ENCODE assay signal across 16 cellular contexts in genomic region chr21:41945982-41946381, GRCh38. TPM values are rescaled to one million over a fixed set of nuclear protein-coding genes. Genes with fewer than 3 reads are reported as not detected.
A peak's percentile ranks its signal among the peaks of the same experiment; 100 is the strongest.
DNase-seq lines count a peak whose midpoint lies in the region; ATAC-seq and TF ChIP-seq lines count a peak whose summit lies in the region.
"Had no signal": no experiment of that assay in that cellular context is flagged by ENCODE, and none has a peak within 500 bp of the region (broad histone marks: within the 10 kb centered on the region; RNA-seq: fewer than 3 reads in every experiment).

No MANE protein-coding gene starts in this region.

- H3K27me3 ChIP-seq in H7 (ENCODE audit: control insufficient read depth, insufficient read depth, low read length) (no peaks in the 10 kb centered on the region), adrenal gland (no peaks in the 10 kb centered on the region)

- intact Hi-C loops in adrenal gland (cut with DNase I) = no loop called here
- intact Hi-C loops in natural killer cell (cut with micrococcal nuclease) = no loop called here

- peaks cover 57 to 72% of the 10 kb centered on the region in 2 donors for H3K4me1 ChIP-seq in adrenal gland (replicated peaks in 1 of 2)
- H3K4me1 ChIP-seq: BE2C, Caco-2 had no signal

- peaks cover 4% of the 10 kb centered on the region for H3K36me3 Mint-ChIP-seq in stimulated activated memory B cell treated with anti-CD40 and anti-IgM and Interleukin-4, amounts not matched to agents 10 μg/mL and 1 μg/mL and 100 μg/mL, for 72 hours
- H3K36me3 Mint-ChIP-seq in natural killer cell = no peaks in the 10 kb centered on the region
- H3K36me3 Mint-ChIP-seq: IgD-negative memory B cell had no signal

- WGBS in adrenal gland, 4 donors = 58 to 67% (median 62%) methylated on average over 8 of the region's 8 CpGs

- ATAC-seq in stimulated activated memory B cell treated with anti-CD40 and anti-IgM and Interleukin-4, amounts not matched to agents 10 μg/mL and 1 μg/mL and 100 μg/mL, for 72 hours = no peak
- no peak for ATAC-seq in natural killer cell
- ATAC-seq: GM23338 had no signal

- no peak for TF ChIP-seq RAD21 in Ishikawa (IDR thresholded peaks at IDR 0.05; ENCODE audit: low read depth)

- TF ChIP-seq EP300 in Ishikawa (IDR thresholded peaks at IDR 0.05; ENCODE audit: borderline replicate concordance) = no peak

- no peaks in the 10 kb centered on the region for H3K27me3 Mint-ChIP-seq in stimulated activated memory B cell treated with anti-CD40 and anti-IgM and Interleukin-4, amounts not matched to agents 10 μg/mL and 1 μg/mL and 100 μg/mL, for 72 hours
- no peaks in the 10 kb centered on the region for H3K27me3 Mint-ChIP-seq in natural killer cell (ENCODE audit: low read depth in 2 of 2)
- H3K27me3 Mint-ChIP-seq: CD4-positive, alpha-beta T cell; IgD-negative memory B cell had no signal

- H3K36me3 ChIP-seq in H7 (replicated peaks; ENCODE audit: control insufficient read depth, insufficient read depth, low read length) (no peaks in the 10 kb centered on the region), adrenal gland (replicated peaks in 1 of 2) (peaks cover 0 to 16% of the 10 kb centered on the region in 2 donors)
- H3K36me3 ChIP-seq: BE2C had no signal

- H3K4me3 Mint-ChIP-seq in stimulated activated memory B cell treated with anti-CD40 and anti-IgM and Interleukin-4, amounts not matched to agents 10 μg/mL and 1 μg/mL and 100 μg/mL, for 72 hours = no peak overlapping the region
- no peak overlapping the region for H3K4me3 Mint-ChIP-seq in natural killer cell
- H3K4me3 Mint-ChIP-seq: CD4-positive, alpha-beta T cell; GM23338; H9; IgD-negative memory B cell had no signal

- H3K4me1 Mint-ChIP-seq in stimulated activated memory B cell treated with anti-CD40 and anti-IgM and Interleukin-4, amounts not matched to agents 10 μg/mL and 1 μg/mL and 100 μg/mL, for 72 hours = no peaks in the 10 kb centered on the region
- H3K4me1 Mint-ChIP-seq in natural killer cell = no peaks in the 10 kb centered on the region
- H3K4me1 Mint-ChIP-seq: IgD-negative memory B cell had no signal

- H3K27ac Mint-ChIP-seq in stimulated activated memory B cell treated with anti-CD40 and anti-IgM and Interleukin-4, amounts not matched to agents 10 μg/mL and 1 μg/mL and 100 μg/mL, for 72 hours = peak overlapping the region; percentile 29
- no peak overlapping the region for H3K27ac Mint-ChIP-seq in natural killer cell
- H3K27ac Mint-ChIP-seq: CD4-positive, alpha-beta T cell; GM23338; H9 had no signal

- TF ChIP-seq POLR2A in adrenal gland (IDR thresholded peaks at IDR 0.05) = no peak

- peaks cover 7% of the 10 kb centered on the region for H3K9me3 Mint-ChIP-seq in stimulated activated memory B cell treated with anti-CD40 and anti-IgM and Interleukin-4, amounts not matched to agents 10 μg/mL and 1 μg/mL and 100 μg/mL, for 72 hours
- no peaks in the 10 kb centered on the region for H3K9me3 Mint-ChIP-seq in natural killer cell
- H3K9me3 Mint-ChIP-seq: CD4-positive, alpha-beta T cell; GM23338; H9 had no signal

- DNase-seq in H7 (peak; percentile 6), adrenal gland (no peak), SIG-M5 (lab: John Stamatoyannopoulos, UW) (no peak), natural killer cell (no peak), midbrain (lab: John Stamatoyannopoulos, UW) (no peak)
- DNase-seq: ACHN; BE2C; Caco-2; CD4-positive, alpha-beta T cell; H9 had no signal

- peak overlapping the region; percentile 51 to 97 (median 96) for H3K27ac ChIP-seq in adrenal gland
- H3K27ac ChIP-seq: C4-2B, KMS-11 had no signal

- H3K4me3 ChIP-seq in H7 (ENCODE audit: insufficient read depth, low read depth, low read length) = no peak overlapping the region
- H3K4me3 ChIP-seq in adrenal gland = no peak overlapping the region
- H3K4me3 ChIP-seq: GM23338 had no signal

- TF ChIP-seq CTCF in adrenal gland (IDR thresholded peaks at IDR 0.05) (no peak), natural killer cell (IDR thresholded peaks at IDR 0.05) (no peak)

- no peaks in the 10 kb centered on the region for H3K9me3 ChIP-seq in adrenal gland (replicated peaks in 1 of 3)
- H3K9me3 ChIP-seq: BE2C, Caco-2 had no signal

TF ChIP-seq in Ishikawa, 13 proteins besides CTCF, POLR2A, EP300 and RAD21:
- TF ChIP-seq NFIC (IDR thresholded peaks at IDR 0.05) (no peak), CREB1 (IDR thresholded peaks at IDR 0.05; ENCODE audit: low read depth) (no peak), CEBPB (IDR thresholded peaks at IDR 0.05) (peak; percentile 56; the same call in 1 of the 2 replicates)
TF ChIP-seq in Ishikawa: peak in this region for 1.

RNA-seq across cellular contexts. Expression of gene C2CD2, which starts 7.8 kb away (rescaled TPM):
- 9.8 and 12.5 TPM in 2 replicates for total RNA-seq in H7 (2014; rRNA removed; shearing (Covaris generic))
- total RNA-seq in adrenal gland = 100 to 1,000 TPM; 233 to 439 (median 302) TPM
- 100 to 1,000 TPM; 175 to 284 (median 180) TPM for polyA plus RNA-seq in adrenal gland
- 10 to 100 TPM in 1 of 3 donors, 1 to 10 TPM in 2; 2.1 to 10.1 (median 8.9) TPM for total RNA-seq in natural killer cell

Comparison
In these comparisons a context has a peak if more than half of its experiments do, and no peak if none do; other contexts are left out.
1. RNA of gene C2CD2, which starts 7.8 kb away (total RNA-seq): 233 to 439 TPM in adrenal gland; 9.8 to 12.5 TPM in H7 and 2.1 to 10.1 TPM in natural killer cell; every median in the first group is over 10 times any median in the second.